In genomic region chr2:12169721-12170120, GRCh38 we compare ENCODE assay signal across 8 cellular contexts.
DNase-seq lines count a peak whose midpoint lies in the region; ATAC-seq and TF ChIP-seq lines count a peak whose summit lies in the region.

No MANE protein-coding gene starts in this region.

- TF ChIP-seq CTCF in hepatocyte (IDR thresholded peaks at IDR 0.05; ENCODE audit: poor library complexity), result no peak
- no peak for TF ChIP-seq CTCF in spleen (IDR thresholded peaks at IDR 0.05 in 8 of 11, conservative IDR thresholded peaks at IDR 0.05 in 3 of 11)

- DNase-seq in hepatocyte (ENCODE audit: low spot score) (peak; percentile 30), spleen (no peak), DMS79 treated with DMSO at 0.1 percent for 48 hours (lab: John Stamatoyannopoulos, UW) (no peak), germinal center (ENCODE audit: low spot score) (no peak)

- TF ChIP-seq RAD21 in Ishikawa (IDR thresholded peaks at IDR 0.05; ENCODE audit: low read depth), result no peak

- TF ChIP-seq POLR2A in spleen (IDR thresholded peaks at IDR 0.05), result no peak

- H3K9me2 ChIP-seq in hepatocyte (replicated peaks; ENCODE audit: insufficient read depth), result no peaks in the 10 kb centered on the region

- H3K36me3 ChIP-seq in hepatocyte (replicated peaks; ENCODE audit: insufficient read depth, low read depth), result no peaks in the 10 kb centered on the region
- H3K36me3 ChIP-seq in spleen, result no peaks in the 10 kb centered on the region

- H3K79me2 ChIP-seq in hepatocyte, result no peaks in the 10 kb centered on the region

- H3K4me1 ChIP-seq in hepatocyte (ENCODE audit: insufficient read depth), result no peaks in the 10 kb centered on the region
- H3K4me1 ChIP-seq in spleen, result peaks cover 8 to 25% (median 22%) of the 10 kb centered on the region in 6 donors

- no peak overlapping the region for H3K4me3 ChIP-seq in hepatocyte
- no peak overlapping the region for H3K4me3 ChIP-seq in spleen

- H4K20me1 ChIP-seq in hepatocyte (ENCODE audit: insufficient read depth, poor library complexity, severe bottlenecking), result no peaks in the 10 kb centered on the region

- no peaks in the 10 kb centered on the region for H3K27me3 ChIP-seq in hepatocyte
- no peaks in the 10 kb centered on the region for H3K27me3 ChIP-seq in spleen (replicated peaks in 1 of 7)

- WGBS in adipose tissue, 3 donors, result 35 to 70% (median 38%) methylated on average over 6 of the region's 6 CpGs
- 68% methylated on average over 6 of the region's 6 CpGs for WGBS in hepatocyte (ENCODE audit: low lambda C conversion rate, missing lambda C conversion rate)
- WGBS in spleen, 5 donors, result 29 to 39% (median 31%) methylated on average over 6 of the region's 6 CpGs

- H3K9me3 ChIP-seq in hepatocyte (ENCODE audit: low read depth) (no peaks in the 10 kb centered on the region), spleen (no peaks in the 10 kb centered on the region)

- ATAC-seq in GM19452 (IDR thresholded peaks at IDR 0.05; ENCODE audit: unreplicated experiment), result no peak
- ATAC-seq in GM19023 (IDR thresholded peaks at IDR 0.05; ENCODE audit: unreplicated experiment), result no peak

- peak; percentile 36; the same call in 1 of the 2 replicates for TF ChIP-seq EP300 in Ishikawa (IDR thresholded peaks at IDR 0.05; ENCODE audit: borderline replicate concordance)

- intact Hi-C loops in spleen (cut with DNase I; ENCODE audit: low total_unique reads), result no loop called here

- no peak overlapping the region for H2AFZ ChIP-seq in hepatocyte

- H3K27ac ChIP-seq in adipose tissue (ENCODE audit: low read depth, low read length), result peak overlapping the region; percentile 16
- H3K27ac ChIP-seq in hepatocyte, result peak overlapping the region; percentile 54
- H3K27ac ChIP-seq in spleen, result peak overlapping the region in 7 of 8 donors; percentile 22 to 62 (median 43)

- H3K4me2 ChIP-seq in hepatocyte, result no peak overlapping the region

TF ChIP-seq in Ishikawa, 13 proteins besides CTCF, POLR2A, EP300 and RAD21:
- TF ChIP-seq TEAD4 (IDR thresholded peaks at IDR 0.05) (0 out of 2 replicates have a peak, but pooled peaks have one; percentile 18), TCF12 (IDR thresholded peaks at IDR 0.05; ENCODE audit: low read depth) (no peak)
